9 cellular contexts compared by ENCODE assay signal in genomic region chr6:15331143-15331542, GRCh38.
DNase-seq lines count a peak whose midpoint lies in the region; ATAC-seq and TF ChIP-seq lines count a peak whose summit lies in the region.
"Had no signal": no experiment of that assay in that cellular context is flagged by ENCODE, and none has a peak within 500 bp of the region (broad histone marks: within the 10 kb centered on the region; RNA-seq: fewer than 3 reads in every experiment).

No MANE protein-coding gene starts in this region.

- H3K9me3 ChIP-seq in adipocyte (ENCODE audit: control insufficient read depth, low read length) (no peaks in the 10 kb centered on the region), esophagus squamous epithelium (no peaks in the 10 kb centered on the region)

- peak overlapping the region; percentile 80 for H3K27ac Mint-ChIP-seq in HFFc6
- H3K27ac Mint-ChIP-seq in natural killer cell treated with Interleukin-12 subunit alpha and Interleukin-12 subunit beta and Interleukin-15 and Interleukin-18, amount 100 ng/mL, for 72 hours = peak overlapping the region; percentile 77 to 90

- no peak for TF ChIP-seq POLR2A in esophagus squamous epithelium (IDR thresholded peaks at IDR 0.05)

- H3K9ac ChIP-seq in adipocyte (ENCODE audit: low read length) = no peak overlapping the region

- no peaks in the 10 kb centered on the region for H3K27me3 Mint-ChIP-seq in HFFc6 (ENCODE audit: insufficient read depth)
- no peaks in the 10 kb centered on the region for H3K27me3 Mint-ChIP-seq in natural killer cell treated with Interleukin-12 subunit alpha and Interleukin-12 subunit beta and Interleukin-15 and Interleukin-18, amount 100 ng/mL, for 72 hours

- H3K4me3 ChIP-seq in adipocyte (ENCODE audit: low read length) (no peak overlapping the region), esophagus squamous epithelium (no peak overlapping the region)

- H3K9me3 Mint-ChIP-seq in HFFc6 = no peaks in the 10 kb centered on the region
- no peaks in the 10 kb centered on the region for H3K9me3 Mint-ChIP-seq in natural killer cell treated with Interleukin-12 subunit alpha and Interleukin-12 subunit beta and Interleukin-15 and Interleukin-18, amount 100 ng/mL, for 72 hours

- H3K4me1 ChIP-seq in adipocyte (ENCODE audit: control insufficient read depth, insufficient read depth, low read length) (peaks cover 38% of the 10 kb centered on the region), esophagus squamous epithelium (peaks cover 6 to 65% (median 30%) of the 10 kb centered on the region in 3 donors)

- H3K27ac ChIP-seq in esophagus squamous epithelium = no peak overlapping the region

- peak; percentile 83 to 86 for ATAC-seq in natural killer cell treated with Interleukin-12 subunit alpha and Interleukin-12 subunit beta and Interleukin-15 and Interleukin-18, amount 100 ng/mL, for 72 hours
- ATAC-seq in GM21737 (IDR thresholded peaks at IDR 0.05; ENCODE audit: unreplicated experiment) = no peak

- peak; percentile 37 for DNase-seq in EH (ENCODE audit: low read depth)
- no peak for DNase-seq in HFFc6
- peak; percentile 14 for DNase-seq in adipocyte (ENCODE audit: low read depth)
- peak; percentile 71 for DNase-seq in natural killer cell treated with Interleukin-12 subunit alpha and Interleukin-12 subunit beta and Interleukin-15 and Interleukin-18, amount 100 ng/mL, for 72 hours (ENCODE audit: low spot score)
- DNase-seq in NCI-H2029 treated with DMSO at 0.1 percent for 48 hours (lab: John Stamatoyannopoulos, UW) = no peak
- DNase-seq in esophagus squamous epithelium (lab: John Stamatoyannopoulos, UW) = no peak
- no peak for DNase-seq in NCI-H524 treated with DMSO at 0.1 percent for 48 hours (lab: John Stamatoyannopoulos, UW)
- DNase-seq: NCI-H2029 had no signal

- H3K4me1 Mint-ChIP-seq in HFFc6 (ENCODE audit: low read depth) = peaks cover 60% of the 10 kb centered on the region
- peaks cover 77 to 82% of the 10 kb centered on the region in 2 donors for H3K4me1 Mint-ChIP-seq in natural killer cell treated with Interleukin-12 subunit alpha and Interleukin-12 subunit beta and Interleukin-15 and Interleukin-18, amount 100 ng/mL, for 72 hours (ENCODE audit: low read depth in 2 of 2)

- intact Hi-C loops in esophagus squamous epithelium (cut with DNase I) = no loop called here

- H3K27me3 ChIP-seq in adipocyte (replicated peaks; ENCODE audit: control insufficient read depth, insufficient read depth, low read length) = no peaks in the 10 kb centered on the region
- no peaks in the 10 kb centered on the region for H3K27me3 ChIP-seq in esophagus squamous epithelium

- H3K36me3 ChIP-seq in adipocyte (ENCODE audit: control insufficient read depth, insufficient read depth, low read length, severe bottlenecking) (no peaks in the 10 kb centered on the region), esophagus squamous epithelium (no peaks in the 10 kb centered on the region)

- peak overlapping the region; percentile 59 for H3K4me3 Mint-ChIP-seq in HFFc6
- H3K4me3 Mint-ChIP-seq in natural killer cell treated with Interleukin-12 subunit alpha and Interleukin-12 subunit beta and Interleukin-15 and Interleukin-18, amount 100 ng/mL, for 72 hours = peak overlapping the region; percentile 53

- 0 out of 2 replicates have a peak, but pooled peaks cover 8% of the 10 kb centered on the region for H3K36me3 Mint-ChIP-seq in HFFc6 (ENCODE audit: low read depth)
- H3K36me3 Mint-ChIP-seq in natural killer cell treated with Interleukin-12 subunit alpha and Interleukin-12 subunit beta and Interleukin-15 and Interleukin-18, amount 100 ng/mL, for 72 hours = no peaks in the 10 kb centered on the region

- TF ChIP-seq CTCF in HFFc6 (IDR thresholded peaks at IDR 0.05) = no peak
- no peak for TF ChIP-seq CTCF in esophagus squamous epithelium (IDR thresholded peaks at IDR 0.05)

Comparison
In these comparisons a context has a peak if more than half of its experiments do, and no peak if none do; other contexts are left out.
1. DNase-seq: peak in EH (single experiment), adipocyte (single experiment) and natural killer cell treated with Interleukin-12 subunit alpha and Interleukin-12 subunit beta and Interleukin-15 and Interleukin-18, amount 100 ng/mL, for 72 hours (single experiment); none in HFFc6 (single experiment), NCI-H2029 treated with DMSO at 0.1 percent for 48 hours (single experiment), esophagus squamous epithelium (single experiment) and NCI-H524 treated with DMSO at 0.1 percent for 48 hours (single experiment).